ENCODE assay signal across 8 cellular contexts in genomic region chr3:112111785-112112402, GRCh38. TPM values are rescaled to one million over a fixed set of nuclear protein-coding genes. Genes with fewer than 3 reads are reported as not detected.
A peak's percentile ranks its signal among the peaks of the same experiment; 100 is the strongest.
DNase-seq lines count a peak whose midpoint lies in the region; ATAC-seq and TF ChIP-seq lines count a peak whose summit lies in the region.

No MANE protein-coding gene starts in this region.

- H3K79me2 ChIP-seq in OCI-LY3 (ENCODE audit: low read length): no peaks in the 10 kb centered on the region
- H3K79me2 ChIP-seq in osteoblast (ENCODE audit: insufficient read depth, low read length): no peaks in the 10 kb centered on the region

- ATAC-seq in GM21529 (IDR thresholded peaks at IDR 0.05; ENCODE audit: unreplicated experiment): peak; percentile 49

- no peak overlapping the region for H3K4me3 Mint-ChIP-seq in activated T-cell treated with anti-CD3 and anti-CD28 coated beads, Interleukin-2, amount 50 U/mL, for 24 hours

- H3K4me2 ChIP-seq in OCI-LY3 (ENCODE audit: low read length): no peak overlapping the region
- no peak overlapping the region for H3K4me2 ChIP-seq in osteoblast (ENCODE audit: insufficient read depth, low read length)

- no peaks in the 10 kb centered on the region for H3K9me3 Mint-ChIP-seq in activated T-cell treated with anti-CD3 and anti-CD28 coated beads, Interleukin-2, amount 50 U/mL, for 24 hours

- H3K9me3 ChIP-seq in OCI-LY3 (ENCODE audit: insufficient read depth, low read length) (no peaks in the 10 kb centered on the region), osteoblast (ENCODE audit: low read depth, low read length) (no peaks in the 10 kb centered on the region)

- no peak overlapping the region for H3K9ac ChIP-seq in OCI-LY3 (ENCODE audit: low read length)

- DNase-seq in EH (ENCODE audit: low read depth) (peak; percentile 68), HuH-7.5 (ENCODE audit: low spot score) (peak; percentile 47), fibroblast of the conjunctiva (ENCODE audit: low read depth) (peak; percentile 65), osteoblast (ENCODE audit: insufficient read length, low spot score, missing footprints) (peak; percentile 81), cerebellum (ENCODE audit: low spot score) (no peak)
- DNase-seq in activated T-cell treated with anti-CD3 and anti-CD28 coated beads, Interleukin-2, amount 50 U/mL, for 24 hours: peak; percentile 45

- no peaks in the 10 kb centered on the region for H3K27me3 Mint-ChIP-seq in activated T-cell treated with anti-CD3 and anti-CD28 coated beads, Interleukin-2, amount 50 U/mL, for 24 hours

- peaks cover 18% of the 10 kb centered on the region for H3K4me1 Mint-ChIP-seq in activated T-cell treated with anti-CD3 and anti-CD28 coated beads, Interleukin-2, amount 50 U/mL, for 24 hours (ENCODE audit: low read depth)

- H2AFZ ChIP-seq in OCI-LY3 (ENCODE audit: low read depth, low read length): no peak overlapping the region
- H2AFZ ChIP-seq in osteoblast (ENCODE audit: low read length): no peak overlapping the region

- H3K4me3 ChIP-seq in OCI-LY3 (ENCODE audit: low read length) (no peak overlapping the region), osteoblast (ENCODE audit: insufficient read depth, low read length) (no peak overlapping the region)

- H4K20me1 ChIP-seq in OCI-LY3 (ENCODE audit: insufficient read depth, low read length) (no peaks in the 10 kb centered on the region), osteoblast (ENCODE audit: insufficient read depth, low read length) (no peaks in the 10 kb centered on the region)

- no peak overlapping the region for H3K27ac Mint-ChIP-seq in activated T-cell treated with anti-CD3 and anti-CD28 coated beads, Interleukin-2, amount 50 U/mL, for 24 hours

- no peaks in the 10 kb centered on the region for H3K27me3 ChIP-seq in OCI-LY3 (ENCODE audit: low read depth, low read length)
- no peaks in the 10 kb centered on the region for H3K27me3 ChIP-seq in osteoblast (ENCODE audit: insufficient read depth, low read length)

- peak; percentile 92 for TF ChIP-seq CTCF in OCI-LY3 (IDR thresholded peaks at IDR 0.05; ENCODE audit: low read depth, low read length)
- peak; percentile 83 for TF ChIP-seq CTCF in osteoblast (IDR thresholded peaks at IDR 0.05; ENCODE audit: extremely low read depth, low read depth, low read length)

- no peaks in the 10 kb centered on the region for H3K36me3 ChIP-seq in OCI-LY3 (replicated peaks; ENCODE audit: low read depth, low read length)
- H3K36me3 ChIP-seq in osteoblast (ENCODE audit: insufficient read depth, low read length): peaks cover 3% of the 10 kb centered on the region

- H3K36me3 Mint-ChIP-seq in activated T-cell treated with anti-CD3 and anti-CD28 coated beads, Interleukin-2, amount 50 U/mL, for 24 hours (ENCODE audit: low read depth): no peaks in the 10 kb centered on the region

- H3K27ac ChIP-seq in OCI-LY3 (ENCODE audit: low read length) (no peak overlapping the region), osteoblast (ENCODE audit: low read depth, low read length) (no peak overlapping the region)

- H3K4me1 ChIP-seq in OCI-LY3 (ENCODE audit: low read length): peaks cover 49% of the 10 kb centered on the region
- H3K4me1 ChIP-seq in osteoblast (ENCODE audit: insufficient read depth, low read length): no peaks in the 10 kb centered on the region

RNA-seq across cellular contexts. Expression of gene GCSAM, which starts 21.2 kb away (rescaled TPM):
- total RNA-seq in osteoblast (under 0.01 and 0.36 TPM in 2 replicates), cerebellum (0.27 TPM)

RNA-seq across cellular contexts. Expression of gene C3orf52, which starts 25.7 kb away (rescaled TPM):
- total RNA-seq in osteoblast (3.5 and 4.0 TPM in 2 replicates), cerebellum (1.00 TPM)
